Comparison of ENCODE assay signal across 8 cellular contexts in genomic region chr1:109788695-109789521, GRCh38. TPM values are rescaled to one million over a fixed set of nuclear protein-coding genes. Genes with fewer than 3 reads are reported as not detected.
DNase-seq lines count a peak whose midpoint lies in the region; ATAC-seq and TF ChIP-seq lines count a peak whose summit lies in the region.

No MANE protein-coding gene starts in this region.

- CTCF ChIA-PET in activated CD4-positive, alpha-beta memory T cell treated with anti-CD3 and anti-CD28 coated beads for 36 hours (lab: Charles Lee): interaction anchor here (1.1 to 5.4 kb wide), 9 partner anchors 12 to 222 kb away, joined by 3 to 67 read pairs (median 14); partner anchors contain the start of gene AHCYL1

- H3K36me3 ChIP-seq in esophagus squamous epithelium: no peaks in the 10 kb centered on the region

- H3K36me3 Mint-ChIP-seq in activated CD4-positive, alpha-beta memory T cell treated with anti-CD3 and anti-CD28 coated beads for 36 hours: no peaks in the 10 kb centered on the region

- DNase-seq in CD1c-positive myeloid dendritic cell (ENCODE audit: extremely low spot score): peak; percentile 52
- DNase-seq in HFF-Myc (ENCODE audit: extremely low read depth, low read depth): no peak
- peak; percentile 35 for DNase-seq in activated CD4-positive, alpha-beta memory T cell treated with anti-CD3 and anti-CD28 coated beads for 36 hours
- peak in 1 of 2 donors; percentile 24 for DNase-seq in left colon
- DNase-seq in stimulated activated CD4-positive, alpha-beta T cell treated with anti-CD3 and anti-CD28 coated beads, Interleukin-4, amount 100 ng/mL, for 4 hours: no peak
- no peak for DNase-seq in esophagus squamous epithelium (lab: John Stamatoyannopoulos, UW)
- DNase-seq in A172 (ENCODE audit: low spot score): no peak

- POLR2A ChIA-PET in activated CD4-positive, alpha-beta memory T cell treated with anti-CD3 and anti-CD28 coated beads for 36 hours (lab: Charles Lee): no interaction called here

- WGBS in esophagus squamous epithelium, 2 donors: 75 to 90% methylated on average over 6 to 7 of the region's 9 CpGs

- no peaks in the 10 kb centered on the region for H3K9me3 ChIP-seq in esophagus squamous epithelium

- H3K9me3 Mint-ChIP-seq in activated CD4-positive, alpha-beta memory T cell treated with anti-CD3 and anti-CD28 coated beads for 36 hours: no peaks in the 10 kb centered on the region

- H3K27ac Mint-ChIP-seq in activated CD4-positive, alpha-beta memory T cell treated with anti-CD3 and anti-CD28 coated beads for 36 hours: peak overlapping the region; percentile 87

- intact Hi-C loops in activated CD4-positive, alpha-beta memory T cell treated with anti-CD3 and anti-CD28 coated beads for 36 hours (cut with micrococcal nuclease): no loop called here
- intact Hi-C loops in left colon (cut with DNase I, micrococcal nuclease) (no loop called here), esophagus squamous epithelium (cut with DNase I) (no loop called here)

- H3K4me1 Mint-ChIP-seq in activated CD4-positive, alpha-beta memory T cell treated with anti-CD3 and anti-CD28 coated beads for 36 hours (ENCODE audit: low read depth): peaks cover 56% of the 10 kb centered on the region

- H3K4me1 ChIP-seq in esophagus squamous epithelium: peaks cover 24 to 93% (median 58%) of the 10 kb centered on the region in 3 donors

- H3K27me3 ChIP-seq in esophagus squamous epithelium: no peaks in the 10 kb centered on the region

- TF ChIP-seq POLR2A in esophagus squamous epithelium (IDR thresholded peaks at IDR 0.05): no peak

- ATAC-seq in left colon: peak; percentile 9
- no peak for ATAC-seq in HG03378 (IDR thresholded peaks at IDR 0.05; ENCODE audit: unreplicated experiment)

- H3K4me3 Mint-ChIP-seq in activated CD4-positive, alpha-beta memory T cell treated with anti-CD3 and anti-CD28 coated beads for 36 hours: no peak overlapping the region

- no peak overlapping the region for H3K27ac ChIP-seq in esophagus squamous epithelium

- TF ChIP-seq CTCF in HFF-Myc (IDR thresholded peaks at IDR 0.05; ENCODE audit: low read depth, low read length, missing control alignments): peak; percentile 46
- TF ChIP-seq CTCF in esophagus squamous epithelium (IDR thresholded peaks at IDR 0.05): peak in 2 of 6 experiments; percentile 9 to 26

- H3K27me3 Mint-ChIP-seq in activated CD4-positive, alpha-beta memory T cell treated with anti-CD3 and anti-CD28 coated beads for 36 hours: no peaks in the 10 kb centered on the region

- H3K4me3 ChIP-seq in HFF-Myc (replicated peaks; ENCODE audit: low read depth, low read length) (no peak overlapping the region), esophagus squamous epithelium (no peak overlapping the region)

RNA-seq across cellular contexts. Expression of gene EPS8L3, which starts 25.2 kb away (rescaled TPM):
- total RNA-seq in activated CD4-positive, alpha-beta memory T cell treated with anti-CD3 and anti-CD28 coated beads for 36 hours: not detected
- total RNA-seq in left colon (100 to 1,000 TPM; 327 to 349 TPM), esophagus squamous epithelium (under 1 TPM in 1 of 4 donors, not detected in 3; 0.19 TPM)
- not detected in 2 replicates for total RNA-seq in A172 (2014; rRNA removed; shearing (Covaris generic))

RNA-seq across cellular contexts. Expression of gene GSTM3, which starts 48.1 kb away (rescaled TPM):
- total RNA-seq in activated CD4-positive, alpha-beta memory T cell treated with anti-CD3 and anti-CD28 coated beads for 36 hours: 1 to 10 TPM; 1.6 to 2.1 TPM
- total RNA-seq in left colon (1 to 10 TPM; 4.1 to 8.7 TPM), esophagus squamous epithelium (100 to 1,000 TPM in 2 of 4 donors, 10 to 100 TPM in 2; 86.2 to 273 (median 150) TPM)
- 40.8 and 49.2 TPM in 2 replicates for total RNA-seq in A172 (2014; rRNA removed; shearing (Covaris generic))

Comparison
In these comparisons a context has a peak if more than half of its experiments do, and no peak if none do; other contexts are left out.
1. DNase-seq: peak in CD1c-positive myeloid dendritic cell (single experiment) and activated CD4-positive, alpha-beta memory T cell treated with anti-CD3 and anti-CD28 coated beads for 36 hours (single experiment); none in HFF-Myc (single experiment), stimulated activated CD4-positive, alpha-beta T cell treated with anti-CD3 and anti-CD28 coated beads, Interleukin-4, amount 100 ng/mL, for 4 hours (0 of 2), esophagus squamous epithelium (single experiment) and A172 (single experiment).
2. RNA of gene EPS8L3, which starts 25.2 kb away (total RNA-seq): 327 to 349 TPM in left colon; not detected in activated CD4-positive, alpha-beta memory T cell treated with anti-CD3 and anti-CD28 coated beads for 36 hours, 0.19 TPM in esophagus squamous epithelium and not detected in A172; every median in the first group is over 100 times any median in the second.